1 cellular context compared by ENCODE assay signal in genomic region chr3:134496481-134497071, GRCh38.
TF ChIP-seq lines count a peak whose summit lies in the region.

No MANE protein-coding gene starts in this region.

TF ChIP-seq in K562, 482 proteins besides CTCF, POLR2A, EP300 and RAD21 (continued from another document and continues in another):
- TF ChIP-seq MNT (conservative IDR thresholded peaks at IDR 0.05): peak in 1 of 2 experiments; percentile 57; a peak in 1 of 4 replicates
- TF ChIP-seq ZNF561 (CRISPR knock-in tag; conservative IDR thresholded peaks at IDR 0.05): 0 out of 2 replicates have a peak, but pooled peaks have one; percentile 56
- TF ChIP-seq, protein P1, sequence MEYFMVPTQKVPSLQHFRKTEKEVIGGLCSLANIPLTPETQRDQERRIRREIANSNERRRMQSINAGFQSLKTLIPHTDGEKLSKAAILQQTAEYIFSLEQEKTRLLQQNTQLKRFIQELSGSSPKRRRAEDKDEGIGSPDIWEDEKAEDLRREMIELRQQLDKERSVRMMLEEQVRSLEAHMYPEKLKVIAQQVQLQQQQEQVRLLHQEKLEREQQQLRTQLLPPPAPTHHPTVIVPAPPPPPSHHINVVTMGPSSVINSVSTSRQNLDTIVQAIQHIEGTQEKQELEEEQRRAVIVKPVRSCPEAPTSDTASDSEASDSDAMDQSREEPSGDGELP (CRISPR knock-in tag; IDR thresholded peaks at IDR 0.05; ENCODE audit: borderline replicate concordance): peak; percentile 69
- TF ChIP-seq NCOR1 (IDR thresholded peaks at IDR 0.05): peak; percentile 92
- peak; percentile 80 for TF ChIP-seq HDAC3 (IDR thresholded peaks at IDR 0.05; ENCODE audit: borderline replicate concordance, partially characterized antibody)
- TF ChIP-seq TAF1 (IDR thresholded peaks at IDR 0.05; ENCODE audit: control insufficient read depth, extremely low read depth, insufficient read depth, low read length, severe bottlenecking): no peak
- peak; percentile 34; the same call in 1 of the 2 replicates for TF ChIP-seq MYNN (IDR thresholded peaks at IDR 0.05)
- TF ChIP-seq MYNN (CRISPR knock-in tag; IDR thresholded peaks at IDR 0.05): no peak
- TF ChIP-seq, protein P2, sequence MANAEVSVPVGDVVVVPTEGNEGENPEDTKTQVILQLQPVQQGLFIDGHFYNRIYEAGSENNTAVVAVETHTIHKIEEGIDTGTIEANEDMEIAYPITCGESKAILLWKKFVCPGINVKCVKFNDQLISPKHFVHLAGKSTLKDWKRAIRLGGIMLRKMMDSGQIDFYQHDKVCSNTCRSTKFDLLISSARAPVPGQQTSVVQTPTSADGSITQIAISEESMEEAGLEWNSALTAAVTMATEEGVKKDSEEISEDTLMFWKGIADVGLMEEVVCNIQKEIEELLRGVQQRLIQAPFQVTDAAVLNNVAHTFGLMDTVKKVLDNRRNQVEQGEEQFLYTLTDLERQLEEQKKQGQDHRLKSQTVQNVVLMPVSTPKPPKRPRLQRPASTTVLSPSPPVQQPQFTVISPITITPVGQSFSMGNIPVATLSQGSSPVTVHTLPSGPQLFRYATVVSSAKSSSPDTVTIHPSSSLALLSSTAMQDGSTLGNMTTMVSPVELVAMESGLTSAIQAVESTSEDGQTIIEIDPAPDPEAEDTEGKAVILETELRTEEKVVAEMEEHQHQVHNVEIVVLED (CRISPR knock-in tag; IDR thresholded peaks at IDR 0.05): peak; percentile 65
- TF ChIP-seq ZNF766 (CRISPR knock-in tag; conservative IDR thresholded peaks at IDR 0.05): peak; percentile 96
- no peak for TF ChIP-seq CCAR2 (IDR thresholded peaks at IDR 0.05; ENCODE audit: low read depth, low read length)
- peak in 1 of 2 experiments; percentile 50; a peak in 1 of 4 replicates for TF ChIP-seq KDM1A (IDR thresholded peaks at IDR 0.05)
- peak; percentile 88 for TF ChIP-seq NFIC (IDR thresholded peaks at IDR 0.05)
- 0 out of 2 replicates have a peak, but pooled peaks have one; percentile 45 for TF ChIP-seq ZNF707 (CRISPR knock-in tag; conservative IDR thresholded peaks at IDR 0.05)
- no peak for TF ChIP-seq DNMT1 (IDR thresholded peaks at IDR 0.05)
- no peak for TF ChIP-seq ETV1 (tag; conservative IDR thresholded peaks at IDR 0.05; ENCODE audit: low read depth)
- peak; percentile 76 for TF ChIP-seq CCNT2 (IDR thresholded peaks at IDR 0.05; ENCODE audit: borderline replicate concordance, extremely low read depth, insufficient read length, low read depth, low read length)
- TF ChIP-seq THRB (CRISPR knock-in tag; conservative IDR thresholded peaks at IDR 0.05): 0 out of 2 replicates have a peak, but pooled peaks have one; percentile 32
- TF ChIP-seq ZKSCAN1 (IDR thresholded peaks at IDR 0.05; ENCODE audit: low read depth, low read length): no peak
- no peak for TF ChIP-seq RUNX1 (IDR thresholded peaks at IDR 0.05; ENCODE audit: low read depth)
- TF ChIP-seq ZZZ3 (IDR thresholded peaks at IDR 0.05): no peak
- no peak for TF ChIP-seq FOXJ3 (CRISPR knock-in tag; IDR thresholded peaks at IDR 0.05)
- no peak for TF ChIP-seq JUN (IDR thresholded peaks at IDR 0.05; ENCODE audit: borderline replicate concordance, low read depth, low read length)
- no peak for TF ChIP-seq JUN (CRISPR knock-in tag; IDR thresholded peaks at IDR 0.05; ENCODE audit: borderline replicate concordance)
- TF ChIP-seq CBFB (CRISPR knock-in tag; IDR thresholded peaks at IDR 0.05): no peak
- peak; percentile 81 for TF ChIP-seq DPF2 (IDR thresholded peaks at IDR 0.05)
- no peak for TF ChIP-seq AFF1 (IDR thresholded peaks at IDR 0.05; ENCODE audit: low read depth in 1 of 2, partially characterized antibody in 2 of 2)
- no peak for TF ChIP-seq PHF21A (IDR thresholded peaks at IDR 0.05; ENCODE audit: borderline replicate concordance, low read depth)
- TF ChIP-seq TBL1XR1 (IDR thresholded peaks at IDR 0.05; ENCODE audit: low read length in 2 of 2): peak in 1 of 2 experiments; percentile 69; a peak in 2 of 4 replicates
- TF ChIP-seq SAP30 (IDR thresholded peaks at IDR 0.05; ENCODE audit: borderline replicate concordance, insufficient read depth, low read depth, low read length, poor library complexity, severe bottlenecking): no peak
- peak; percentile 97 for TF ChIP-seq CBFA2T3 (IDR thresholded peaks at IDR 0.05)
- no peak for TF ChIP-seq ZNF551 (CRISPR knock-in tag; IDR thresholded peaks at IDR 0.05)
- TF ChIP-seq, protein P3, sequence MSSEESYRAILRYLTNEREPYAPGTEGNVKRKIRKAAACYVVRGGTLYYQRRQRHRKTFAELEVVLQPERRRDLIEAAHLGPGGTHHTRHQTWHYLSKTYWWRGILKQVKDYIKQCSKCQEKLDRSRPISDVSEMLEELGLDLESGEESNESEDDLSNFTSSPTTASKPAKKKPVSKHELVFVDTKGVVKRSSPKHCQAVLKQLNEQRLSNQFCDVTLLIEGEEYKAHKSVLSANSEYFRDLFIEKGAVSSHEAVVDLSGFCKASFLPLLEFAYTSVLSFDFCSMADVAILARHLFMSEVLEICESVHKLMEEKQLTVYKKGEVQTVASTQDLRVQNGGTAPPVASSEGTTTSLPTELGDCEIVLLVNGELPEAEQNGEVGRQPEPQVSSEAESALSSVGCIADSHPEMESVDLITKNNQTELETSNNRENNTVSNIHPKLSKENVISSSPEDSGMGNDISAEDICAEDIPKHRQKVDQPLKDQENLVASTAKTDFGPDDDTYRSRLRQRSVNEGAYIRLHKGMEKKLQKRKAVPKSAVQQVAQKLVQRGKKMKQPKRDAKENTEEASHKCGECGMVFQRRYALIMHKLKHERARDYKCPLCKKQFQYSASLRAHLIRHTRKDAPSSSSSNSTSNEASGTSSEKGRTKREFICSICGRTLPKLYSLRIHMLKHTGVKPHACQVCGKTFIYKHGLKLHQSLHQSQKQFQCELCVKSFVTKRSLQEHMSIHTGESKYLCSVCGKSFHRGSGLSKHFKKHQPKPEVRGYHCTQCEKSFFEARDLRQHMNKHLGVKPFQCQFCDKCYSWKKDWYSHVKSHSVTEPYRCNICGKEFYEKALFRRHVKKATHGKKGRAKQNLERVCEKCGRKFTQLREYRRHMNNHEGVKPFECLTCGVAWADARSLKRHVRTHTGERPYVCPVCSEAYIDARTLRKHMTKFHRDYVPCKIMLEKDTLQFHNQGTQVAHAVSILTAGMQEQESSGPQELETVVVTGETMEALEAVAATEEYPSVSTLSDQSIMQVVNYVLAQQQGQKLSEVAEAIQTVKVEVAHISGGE (CRISPR knock-in tag; IDR thresholded peaks at IDR 0.05): peak in 1 of 3 experiments; percentile 81; a peak in 2 of 6 replicates
- peak; percentile 95 for TF ChIP-seq DMBX1 (CRISPR knock-in tag; IDR thresholded peaks at IDR 0.05; ENCODE audit: borderline replicate concordance)
- TF ChIP-seq, protein P4, sequence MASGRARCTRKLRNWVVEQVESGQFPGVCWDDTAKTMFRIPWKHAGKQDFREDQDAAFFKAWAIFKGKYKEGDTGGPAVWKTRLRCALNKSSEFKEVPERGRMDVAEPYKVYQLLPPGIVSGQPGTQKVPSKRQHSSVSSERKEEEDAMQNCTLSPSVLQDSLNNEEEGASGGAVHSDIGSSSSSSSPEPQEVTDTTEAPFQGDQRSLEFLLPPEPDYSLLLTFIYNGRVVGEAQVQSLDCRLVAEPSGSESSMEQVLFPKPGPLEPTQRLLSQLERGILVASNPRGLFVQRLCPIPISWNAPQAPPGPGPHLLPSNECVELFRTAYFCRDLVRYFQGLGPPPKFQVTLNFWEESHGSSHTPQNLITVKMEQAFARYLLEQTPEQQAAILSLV (tag; IDR thresholded peaks at IDR 0.05): peak; percentile 90
- TF ChIP-seq MAFK (IDR thresholded peaks at IDR 0.05; ENCODE audit: low read length): no peak
- TF ChIP-seq GABPB1 (CRISPR knock-in tag; IDR thresholded peaks at IDR 0.05): no peak
- peak; percentile 56; the same call in 1 of the 2 replicates for TF ChIP-seq MBD2 (IDR thresholded peaks at IDR 0.05; ENCODE audit: borderline replicate concordance, low read depth)
- TF ChIP-seq, protein P5, sequence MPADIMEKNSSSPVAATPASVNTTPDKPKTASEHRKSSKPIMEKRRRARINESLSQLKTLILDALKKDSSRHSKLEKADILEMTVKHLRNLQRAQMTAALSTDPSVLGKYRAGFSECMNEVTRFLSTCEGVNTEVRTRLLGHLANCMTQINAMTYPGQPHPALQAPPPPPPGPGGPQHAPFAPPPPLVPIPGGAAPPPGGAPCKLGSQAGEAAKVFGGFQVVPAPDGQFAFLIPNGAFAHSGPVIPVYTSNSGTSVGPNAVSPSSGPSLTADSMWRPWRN (IDR thresholded peaks at IDR 0.05; ENCODE audit: low read depth): peak; percentile 64
- TF ChIP-seq ZNF165 (CRISPR knock-in tag; IDR thresholded peaks at IDR 0.05; ENCODE audit: borderline replicate concordance): peak; percentile 88; the same call in 1 of the 2 replicates
- peak; percentile 96 for TF ChIP-seq SMAD3 (CRISPR knock-in tag; conservative IDR thresholded peaks at IDR 0.05)
- TF ChIP-seq CREM (IDR thresholded peaks at IDR 0.05; ENCODE audit: low read depth): peak; percentile 34; the same call in 1 of the 2 replicates
- peak; percentile 92; the same call in 1 of the 2 replicates for TF ChIP-seq KLF6 (CRISPR knock-in tag; IDR thresholded peaks at IDR 0.05; ENCODE audit: borderline replicate concordance)
- TF ChIP-seq GABPA (tag; conservative IDR thresholded peaks at IDR 0.05; ENCODE audit: low read depth): 0 out of 2 replicates have a peak, but pooled peaks have one; percentile 19
- TF ChIP-seq NFATC3 (IDR thresholded peaks at IDR 0.05): no peak
- TF ChIP-seq HMBOX1 (IDR thresholded peaks at IDR 0.05): peak; percentile 51; the same call in 1 of the 2 replicates
- TF ChIP-seq NFE2L1 (tag; IDR thresholded peaks at IDR 0.05; ENCODE audit: borderline replicate concordance, low read depth): peak; percentile 28; the same call in 1 of the 2 replicates
- no peak for TF ChIP-seq PHF20 (IDR thresholded peaks at IDR 0.05; ENCODE audit: partially characterized antibody)
- no peak for TF ChIP-seq SREBF1 (IDR thresholded peaks at IDR 0.05; ENCODE audit: borderline replicate concordance, low read depth, low read length)
- no peak for TF ChIP-seq BDP1 (IDR thresholded peaks at IDR 0.05; ENCODE audit: insufficient read depth, insufficient read length)
- peak; percentile 73 for TF ChIP-seq ZNF134 (CRISPR knock-in tag; conservative IDR thresholded peaks at IDR 0.05)
- TF ChIP-seq TAL1 (IDR thresholded peaks at IDR 0.05): peak; percentile 93
- TF ChIP-seq MCM7 (IDR thresholded peaks at IDR 0.05): no peak
- no peak for TF ChIP-seq ETS2 (tag; IDR thresholded peaks at IDR 0.05; ENCODE audit: borderline replicate concordance, poor library complexity, severe bottlenecking)
- peak; percentile 92 for TF ChIP-seq ARID1B (IDR thresholded peaks at IDR 0.05)
- TF ChIP-seq TAF9B (IDR thresholded peaks at IDR 0.05; ENCODE audit: partially characterized antibody): peak; percentile 57
- TF ChIP-seq GTF2E2 (tag; IDR thresholded peaks at IDR 0.05): peak; percentile 35; the same call in 1 of the 2 replicates
- TF ChIP-seq XRCC5 (IDR thresholded peaks at IDR 0.05; ENCODE audit: low read depth, low read length): no peak
